ENCODE assay signal across 24 cellular contexts in the genomic region with DNA sequence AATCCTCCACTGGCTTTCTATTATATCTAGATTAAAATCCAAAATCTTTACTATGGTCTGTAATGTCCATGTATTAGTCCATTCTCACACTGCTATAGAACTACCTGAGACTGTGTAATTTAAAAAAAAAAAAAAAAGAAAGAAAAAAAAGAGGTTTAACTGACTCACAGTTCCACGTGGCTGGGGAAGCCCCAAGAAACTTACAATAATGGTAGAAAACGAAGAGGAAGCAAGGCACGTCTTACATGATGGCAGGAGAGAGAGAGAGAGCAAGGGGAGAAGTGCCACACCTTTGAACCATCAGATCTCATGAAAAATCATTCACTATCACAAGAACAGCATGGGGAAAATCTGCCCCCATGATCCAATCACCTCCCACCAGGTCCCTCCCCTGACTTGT.
DNase-seq lines count a peak whose midpoint lies in the region; ATAC-seq, FAIRE-seq and TF ChIP-seq lines count a peak whose summit lies in the region.
"Had no signal": no experiment of that assay in that cellular context is flagged by ENCODE, and none has a peak within 500 bp of the region (broad histone marks: within the 10 kb centered on the region; RNA-seq: fewer than 3 reads in every experiment).

No MANE protein-coding gene starts in this region.

- H3K9me3 ChIP-seq in breast epithelium (no peaks in the 10 kb centered on the region), K562 (replicated peaks; ENCODE audit: control insufficient read depth, insufficient read depth, low read depth, low read length) (no peaks in the 10 kb centered on the region), mesenchymal stem cell (ENCODE audit: control insufficient read depth, low read length) (no peaks in the 10 kb centered on the region), Peyer's patch (no peaks in the 10 kb centered on the region)
- H3K9me3 ChIP-seq: ascending aorta had no signal

- no peaks in the 10 kb centered on the region for H3K4me1 ChIP-seq in breast epithelium
- H3K4me1 ChIP-seq in K562 (replicated peaks in 1 of 2; ENCODE audit: control insufficient read depth in 2 of 2, insufficient read depth in 2 of 2, low read length in 2 of 2): no peaks in the 10 kb centered on the region
- peaks cover 2% of the 10 kb centered on the region for H3K4me1 ChIP-seq in mesenchymal stem cell (ENCODE audit: control insufficient read depth, insufficient read depth, low read depth, low read length)
- H3K4me1 ChIP-seq in Peyer's patch: no peaks in the 10 kb centered on the region
- H3K4me1 ChIP-seq: ascending aorta had no signal

- ATAC-seq in K562: no peak; the same call in 1 of the 3 replicates
- no peak for ATAC-seq in stimulated activated memory B cell treated with anti-CD40 and anti-IgM and Interleukin-4, amounts not matched to agents 10 μg/mL and 1 μg/mL and 100 μg/mL, for 72 hours
- ATAC-seq: naive thymus-derived CD4-positive, alpha-beta T cell had no signal

- no peak overlapping the region for H2BK120ac ChIP-seq in mesenchymal stem cell (ENCODE audit: low read depth, low read length)

- peaks cover 27% of the 10 kb centered on the region for H3K79me1 ChIP-seq in mesenchymal stem cell (replicated peaks; ENCODE audit: low read length, poor library complexity, severe bottlenecking)

- no peak for TF ChIP-seq EP300 in K562 (IDR thresholded peaks at IDR 0.05; ENCODE audit: low read length)

- H3K79me2 ChIP-seq in K562 (ENCODE audit: control insufficient read depth, insufficient read depth, low read length): no peaks in the 10 kb centered on the region

- DNase-seq in MCF 10A (ENCODE audit: unreplicated experiment) (no peak), breast epithelium (ENCODE audit: low spot score in 2 of 2) (no peak), K562 (ENCODE audit: extremely low read depth in 1 of 4, low spot score in 3 of 4) (no peak), mesenchymal stem cell (no peak), Peyer's patch (no peak), SIG-M5 (lab: John Stamatoyannopoulos, UW) (no peak)
- no peak for DNase-seq in T-helper 2 cell treated with Interferon-gamma antibody and Interleukin-4, amounts not matched to agents 5 μg/mL and 100 μg/mL, for 36 hours (ENCODE audit: low spot score)
- DNase-seq: ACHN; activated CD4-positive, alpha-beta T cell treated with anti-CD3 and anti-CD28 coated beads, Interleukin-2, amount 10 ng/mL, durations not matched to agents 24 days and 14 days; activated gamma-delta T cell treated with Interleukin-2 at 50 U/mL for 16 hours; CD4-positive, alpha-beta T cell; DMS53; naive thymus-derived CD4-positive, alpha-beta T cell; NCI-H1930; NCI-H446; posterior cingulate gyrus; stimulated activated CD8-positive, alpha-beta memory T cell treated with anti-CD3 and anti-CD28 coated beads, Interleukin-4, amount 100 ng/mL, for 48 hours had no signal

- H3K4ac ChIP-seq in mesenchymal stem cell (ENCODE audit: low read depth in 1 of 2, low read length in 2 of 2): no peak overlapping the region

- H4K8ac ChIP-seq in mesenchymal stem cell (ENCODE audit: low read length): no peak overlapping the region

- POLR2A ChIA-PET in MCF 10A (lab: Yijun Ruan, JAX) (interaction anchor here (0.6 to 1.1 kb wide), 3 partner anchors 8 to 298 kb away, joined by 3 to 6 read pairs (median 3); no protein-coding TSS in a partner anchor), K562 (lab: Yijun Ruan, JAX) (no interaction called here)

- H3K4me1 Mint-ChIP-seq in MCF 10A (ENCODE audit: insufficient read depth, unreplicated experiment): peaks cover 16% of the 10 kb centered on the region
- peaks cover 18% of the 10 kb centered on the region for H3K4me1 Mint-ChIP-seq in stimulated activated memory B cell treated with anti-CD40 and anti-IgM and Interleukin-4, amounts not matched to agents 10 μg/mL and 1 μg/mL and 100 μg/mL, for 72 hours
- peaks cover 2% of the 10 kb centered on the region for H3K4me1 Mint-ChIP-seq in T-helper 2 cell treated with Interferon-gamma antibody and Interleukin-4, amounts not matched to agents 5 μg/mL and 100 μg/mL, for 36 hours (ENCODE audit: low read depth)

- no peak overlapping the region for H2BK12ac ChIP-seq in mesenchymal stem cell (ENCODE audit: low read length in 2 of 2)

- H3K36me3 Mint-ChIP-seq in MCF 10A (ENCODE audit: insufficient read depth, unreplicated experiment): peaks cover 62% of the 10 kb centered on the region
- peaks cover 40% of the 10 kb centered on the region for H3K36me3 Mint-ChIP-seq in stimulated activated memory B cell treated with anti-CD40 and anti-IgM and Interleukin-4, amounts not matched to agents 10 μg/mL and 1 μg/mL and 100 μg/mL, for 72 hours
- H3K36me3 Mint-ChIP-seq in T-helper 2 cell treated with Interferon-gamma antibody and Interleukin-4, amounts not matched to agents 5 μg/mL and 100 μg/mL, for 36 hours (ENCODE audit: low read depth): peaks cover 28% of the 10 kb centered on the region

- 31% methylated on average over 3 of the region's 3 CpGs for WGBS in K562 (ENCODE audit: insufficient coverage, low coverage, missing lambda C conversion rate)
- 87% methylated on average over 3 of the region's 3 CpGs for WGBS in mesenchymal stem cell

- H3K4me3 ChIP-seq in breast epithelium (no peak overlapping the region), K562 (no peak overlapping the region), mesenchymal stem cell (ENCODE audit: insufficient read depth in 1 of 2, low read depth in 1 of 2, low read length in 2 of 2) (no peak overlapping the region), Peyer's patch (no peak overlapping the region)
- H3K4me3 ChIP-seq: ascending aorta, lung, SK-N-MC had no signal

- in situ Hi-C loops in K562 (cut with MboI): no loop called here

- H3K9me3 Mint-ChIP-seq in MCF 10A (ENCODE audit: unreplicated experiment): no peaks in the 10 kb centered on the region
- peaks cover 6% of the 10 kb centered on the region for H3K9me3 Mint-ChIP-seq in stimulated activated memory B cell treated with anti-CD40 and anti-IgM and Interleukin-4, amounts not matched to agents 10 μg/mL and 1 μg/mL and 100 μg/mL, for 72 hours
- H3K9me3 Mint-ChIP-seq in T-helper 2 cell treated with Interferon-gamma antibody and Interleukin-4, amounts not matched to agents 5 μg/mL and 100 μg/mL, for 36 hours: no peaks in the 10 kb centered on the region
- H3K9me3 Mint-ChIP-seq: activated CD4-positive, alpha-beta T cell treated with anti-CD3 and anti-CD28 coated beads, Interleukin-2, amount 10 ng/mL, durations not matched to agents 24 days and 14 days; CD4-positive, alpha-beta T cell; naive thymus-derived CD4-positive, alpha-beta T cell had no signal

- no peak overlapping the region for H3K27ac ChIP-seq in breast epithelium
- H3K27ac ChIP-seq in K562 (ENCODE audit: extremely low read depth, low read depth, low read length): no peak overlapping the region
- H3K27ac ChIP-seq in mesenchymal stem cell (ENCODE audit: low read length, poor library complexity, severe bottlenecking): no peak overlapping the region
- H3K27ac ChIP-seq in Peyer's patch: no peak overlapping the region
- H3K27ac ChIP-seq: ascending aorta, SK-N-MC had no signal

- H2BK5ac ChIP-seq in mesenchymal stem cell (ENCODE audit: low read depth, low read length, poor library complexity, severe bottlenecking): no peak overlapping the region

- no peak overlapping the region for H4K91ac ChIP-seq in mesenchymal stem cell (ENCODE audit: low read length)

- intact Hi-C loops in MCF 10A (cut with micrococcal nuclease): no loop called here
- intact Hi-C loops in breast epithelium (cut with DNase I; ENCODE audit: low total_unique reads): no loop called here
- intact Hi-C loops in K562 (cut with micrococcal nuclease): no loop called here

- no TSS peak for BruUV-seq in MCF 10A (replicated peaks; lab: Mats Ljungman, UMichigan)
- no TSS peak for BruUV-seq in K562 (replicated peaks; lab: Mats Ljungman, UMichigan)

- no peak overlapping the region for H3K14ac ChIP-seq in mesenchymal stem cell (ENCODE audit: low read length in 2 of 2)

- CTCF ChIA-PET in MCF 10A (lab: Yijun Ruan, JAX): interaction anchor here (0.6 kb wide), 1 partner anchor 283 kb away, joined by 3 read pairs; no protein-coding TSS in a partner anchor
- CTCF ChIA-PET in K562 (lab: Yijun Ruan, JAX; ENCODE audit: low intra/inter-chr PET ratio): no interaction called here

- H2AFZ ChIP-seq in K562 (ENCODE audit: low read depth, low read length) (no peak overlapping the region), mesenchymal stem cell (ENCODE audit: low read depth, low read length) (no peak overlapping the region)

- TF ChIP-seq CTCF in MCF 10A (IDR thresholded peaks at IDR 0.05; ENCODE audit: unreplicated experiment): no peak
- TF ChIP-seq CTCF in breast epithelium (IDR thresholded peaks at IDR 0.05): no peak
- TF ChIP-seq CTCF in K562 (IDR thresholded peaks at IDR 0.05 in 2 of 3, conservative IDR thresholded peaks at IDR 0.05 in 1 of 3; ENCODE audit: insufficient read depth in 2 of 3, low read depth in 1 of 3, low read length in 3 of 3): no peak
- no peak for TF ChIP-seq CTCF in Peyer's patch (IDR thresholded peaks at IDR 0.05)

- H3K27me3 Mint-ChIP-seq in MCF 10A (ENCODE audit: insufficient read depth, unreplicated experiment): no peaks in the 10 kb centered on the region
- H3K27me3 Mint-ChIP-seq in stimulated activated memory B cell treated with anti-CD40 and anti-IgM and Interleukin-4, amounts not matched to agents 10 μg/mL and 1 μg/mL and 100 μg/mL, for 72 hours: no peaks in the 10 kb centered on the region
- no peaks in the 10 kb centered on the region for H3K27me3 Mint-ChIP-seq in T-helper 2 cell treated with Interferon-gamma antibody and Interleukin-4, amounts not matched to agents 5 μg/mL and 100 μg/mL, for 36 hours (ENCODE audit: low read depth)
- H3K27me3 Mint-ChIP-seq: activated CD4-positive, alpha-beta T cell treated with anti-CD3 and anti-CD28 coated beads, Interleukin-2, amount 10 ng/mL, durations not matched to agents 24 days and 14 days; CD4-positive, alpha-beta T cell; naive thymus-derived CD4-positive, alpha-beta T cell had no signal

- no peak overlapping the region for H3K4me2 ChIP-seq in K562 (ENCODE audit: insufficient read depth, low read length)
- no peak overlapping the region for H3K4me2 ChIP-seq in mesenchymal stem cell (ENCODE audit: low read length, poor library complexity, severe bottlenecking)

- H3K36me3 ChIP-seq in breast epithelium (no peaks in the 10 kb centered on the region), K562 (ENCODE audit: control insufficient read depth, insufficient read depth, low read length) (peaks cover 7% of the 10 kb centered on the region; the same call in 1 of the 3 replicates), mesenchymal stem cell (ENCODE audit: control insufficient read depth in 1 of 2, insufficient read depth in 2 of 2, low read depth in 1 of 2, low read length in 2 of 2) (peaks cover 11 to 27% of the 10 kb centered on the region in 2 experiments), Peyer's patch (peaks cover 0 to 13% (median 0%) of the 10 kb centered on the region in 3 donors)

- no peak overlapping the region for H2AK5ac ChIP-seq in mesenchymal stem cell (ENCODE audit: low read length, severe bottlenecking)

- no peak overlapping the region for H3K18ac ChIP-seq in mesenchymal stem cell (ENCODE audit: low read depth in 1 of 2, low read length in 2 of 2)

- H3K23ac ChIP-seq in mesenchymal stem cell (ENCODE audit: low read length in 2 of 2): no peak overlapping the region

- no peak for FAIRE-seq in K562 (lab: Jason Lieb, UNC)
- FAIRE-seq: colon, GM12892, RCC 7860 had no signal

- no peak overlapping the region for H2BK15ac ChIP-seq in mesenchymal stem cell (ENCODE audit: low read depth, poor library complexity, severe bottlenecking)

- H3K4me3 Mint-ChIP-seq in MCF 10A (ENCODE audit: unreplicated experiment): no peak overlapping the region
- no peak overlapping the region for H3K4me3 Mint-ChIP-seq in stimulated activated memory B cell treated with anti-CD40 and anti-IgM and Interleukin-4, amounts not matched to agents 10 μg/mL and 1 μg/mL and 100 μg/mL, for 72 hours
- H3K4me3 Mint-ChIP-seq in T-helper 2 cell treated with Interferon-gamma antibody and Interleukin-4, amounts not matched to agents 5 μg/mL and 100 μg/mL, for 36 hours: no peak overlapping the region
- H3K4me3 Mint-ChIP-seq: activated CD4-positive, alpha-beta T cell treated with anti-CD3 and anti-CD28 coated beads, Interleukin-2, amount 10 ng/mL, durations not matched to agents 24 days and 14 days; CD4-positive, alpha-beta T cell; naive thymus-derived CD4-positive, alpha-beta T cell had no signal

- no peak overlapping the region for H3K9ac ChIP-seq in K562 (ENCODE audit: insufficient read depth in 1 of 2, low read depth in 2 of 2, low read length in 2 of 2)
- peak overlapping the region; percentile 64 for H3K9ac ChIP-seq in mesenchymal stem cell (ENCODE audit: low read length)

- no peak for TF ChIP-seq RAD21 in K562 (CRISPR knock-in tag; conservative IDR thresholded peaks at IDR 0.05 in 1 of 2, IDR thresholded peaks at IDR 0.05 in 1 of 2)

- H3K27me3 ChIP-seq in breast epithelium: no peaks in the 10 kb centered on the region
- no peaks in the 10 kb centered on the region for H3K27me3 ChIP-seq in K562 (ENCODE audit: control insufficient read depth in 2 of 2, insufficient read depth in 2 of 2, low read length in 2 of 2)
- H3K27me3 ChIP-seq in mesenchymal stem cell (ENCODE audit: control insufficient read depth in 1 of 2, insufficient read depth in 1 of 2, low read length in 2 of 2): no peaks in the 10 kb centered on the region
- no peaks in the 10 kb centered on the region for H3K27me3 ChIP-seq in Peyer's patch
- H3K27me3 ChIP-seq: ascending aorta had no signal

- H3K9me1 ChIP-seq in K562 (ENCODE audit: control insufficient read depth, insufficient read depth, low read length): no peaks in the 10 kb centered on the region

- H3K27ac Mint-ChIP-seq in MCF 10A (ENCODE audit: low read depth, unreplicated experiment): peak overlapping the region; percentile 40
- peak overlapping the region; percentile 38 for H3K27ac Mint-ChIP-seq in stimulated activated memory B cell treated with anti-CD40 and anti-IgM and Interleukin-4, amounts not matched to agents 10 μg/mL and 1 μg/mL and 100 μg/mL, for 72 hours
- no peak overlapping the region for H3K27ac Mint-ChIP-seq in T-helper 2 cell treated with Interferon-gamma antibody and Interleukin-4, amounts not matched to agents 5 μg/mL and 100 μg/mL, for 36 hours
- H3K27ac Mint-ChIP-seq: activated CD4-positive, alpha-beta T cell treated with anti-CD3 and anti-CD28 coated beads, Interleukin-2, amount 10 ng/mL, durations not matched to agents 24 days and 14 days; CD4-positive, alpha-beta T cell had no signal

- H4K20me1 ChIP-seq in K562 (replicated peaks; ENCODE audit: control insufficient read depth, insufficient read depth, low read length): no peaks in the 10 kb centered on the region

- TF ChIP-seq POLR2A in breast epithelium (IDR thresholded peaks at IDR 0.05): no peak
- TF ChIP-seq POLR2A in K562 (conservative IDR thresholded peaks at IDR 0.05): no peak
- no peak for TF ChIP-seq POLR2A in Peyer's patch (IDR thresholded peaks at IDR 0.05)
